Comparison of ENCODE assay signal across 19 cellular contexts in the genomic region with DNA sequence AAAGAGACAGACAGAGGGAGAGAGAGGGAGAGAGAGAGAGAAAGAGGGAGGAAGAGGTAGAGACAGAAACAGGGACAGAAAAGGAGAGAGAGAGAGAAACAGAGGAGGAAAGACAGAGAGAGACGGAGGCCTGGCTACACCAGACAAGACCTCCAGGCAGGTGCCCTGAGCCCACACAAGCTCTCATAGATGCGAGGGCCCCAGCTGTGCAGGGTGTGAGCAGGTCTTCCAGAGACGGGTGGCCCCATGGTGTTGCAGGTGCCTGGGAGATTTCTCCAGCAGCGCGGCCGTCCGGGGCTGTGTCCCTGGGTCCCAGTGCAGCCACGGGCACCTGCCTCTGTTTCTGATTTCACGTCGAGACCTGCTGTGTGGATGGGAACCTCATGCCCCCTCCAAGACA.
DNase-seq lines count a peak whose midpoint lies in the region; ATAC-seq, FAIRE-seq and TF ChIP-seq lines count a peak whose summit lies in the region.
"Had no signal": no experiment of that assay in that cellular context is flagged by ENCODE, and none has a peak within 500 bp of the region (broad histone marks: within the 10 kb centered on the region; RNA-seq: fewer than 3 reads in every experiment).

No MANE protein-coding gene starts in this region.

- H3K14ac ChIP-seq in H1 (ENCODE audit: insufficient read length) = no peak overlapping the region

- no peaks in the 10 kb centered on the region for H3K36me3 Mint-ChIP-seq in nephron progenitor cell (ENCODE audit: low read depth)
- H3K36me3 Mint-ChIP-seq in activated CD4-positive, alpha-beta T cell treated with anti-CD3 and anti-CD28 coated beads, Interleukin-2, amount 10 ng/mL, durations not matched to agents 24 days and 14 days (ENCODE audit: low read depth) = no peaks in the 10 kb centered on the region
- H3K36me3 Mint-ChIP-seq: CD14-positive monocyte had no signal

- H2AFZ ChIP-seq in H1 (ENCODE audit: low read length) (peak overlapping the region; percentile 89; the same call in 1 of the 2 replicates), GM23248 (no peak overlapping the region)

- peak; percentile 68 to 74; a peak in 5 of 6 replicates for ATAC-seq in A549
- ATAC-seq: K562 had no signal

- H3K4me2 ChIP-seq in A549 (no peak overlapping the region), H1 (ENCODE audit: insufficient read depth in 1 of 2, low read depth in 2 of 2, low read length in 2 of 2) (no peak overlapping the region), GM23248 (ENCODE audit: unreplicated experiment) (no peak overlapping the region)
- H3K4me2 ChIP-seq: BLaER1 had no signal

- H3K27me3 ChIP-seq in H1 (replicated peaks in 1 of 4; ENCODE audit: control insufficient read depth in 3 of 4, extremely low read depth in 1 of 4, insufficient read depth in 3 of 4, low read length in 3 of 4) (no peaks in the 10 kb centered on the region; a peak in 1 of 7 replicates), GM23248 (replicated peaks; ENCODE audit: insufficient read depth) (no peaks in the 10 kb centered on the region)
- H3K27me3 ChIP-seq: BLaER1 had no signal

- H3K27ac ChIP-seq in A549 (no peak overlapping the region), HEK293 (ENCODE audit: extremely low read depth, low read depth, low read length) (no peak overlapping the region), H1 (ENCODE audit: low read depth, low read length) (no peak overlapping the region), GM23248 (no peak overlapping the region)
- H3K27ac ChIP-seq: 22Rv1, BLaER1, HL-60 had no signal

- no peak overlapping the region for H3K18ac ChIP-seq in H1 (ENCODE audit: extremely low read depth, low read length)

- POLR2A ChIA-PET in A549 (lab: Yijun Ruan, JAX) (no interaction called here), HEK293 (lab: Yijun Ruan, JAX) (no interaction called here), H1 (lab: Charles Lee; ENCODE audit: partially characterized antibody) (no interaction called here)

- H3K27me3 Mint-ChIP-seq in nephron progenitor cell (ENCODE audit: low read depth, poor library complexity) = peaks cover 26% of the 10 kb centered on the region
- no peaks in the 10 kb centered on the region for H3K27me3 Mint-ChIP-seq in activated CD4-positive, alpha-beta T cell treated with anti-CD3 and anti-CD28 coated beads, Interleukin-2, amount 10 ng/mL, durations not matched to agents 24 days and 14 days

- DNase-seq in A549 (ENCODE audit: low read depth in 1 of 2, low spot score in 1 of 2) = no peak
- no peak for DNase-seq in H1 (ENCODE audit: low read depth in 1 of 2, low spot score in 2 of 2)
- DNase-seq in nephron progenitor cell = no peak
- DNase-seq in KBM-7 = no peak
- no peak for DNase-seq in GM23248
- no peak for DNase-seq in activated CD4-positive, alpha-beta T cell treated with anti-CD3 and anti-CD28 coated beads, Interleukin-2, amount 10 ng/mL, durations not matched to agents 24 days and 14 days
- no peak for DNase-seq in NOMO-1 treated with DMSO at 0.1 percent for 48 hours (lab: John Stamatoyannopoulos, UW; ENCODE audit: unreplicated experiment)
- DNase-seq: Calu3; CD4-positive, alpha-beta memory T cell; DMS79 treated with DMSO at 0.1 percent for 48 hours; GF-D8; IMR-90 had no signal

- TF ChIP-seq EP300 in A549 (IDR thresholded peaks at IDR 0.05) (no peak), H1 (IDR thresholded peaks at IDR 0.05; ENCODE audit: borderline replicate concordance in 1 of 2, low read depth in 2 of 2, low read length in 2 of 2) (no peak)

- no peak overlapping the region for H4K91ac ChIP-seq in H1 (replicated peaks; ENCODE audit: insufficient read length, low read length)

- no peak overlapping the region for H3K4me3 ChIP-seq in A549
- H3K4me3 ChIP-seq in HEK293 (ENCODE audit: low read depth, low read length) = no peak overlapping the region
- H3K4me3 ChIP-seq in H1 (ENCODE audit: extremely low read depth in 1 of 4, insufficient read depth in 2 of 4, low read depth in 3 of 4, low read length in 4 of 4) = no peak overlapping the region
- no peak overlapping the region for H3K4me3 ChIP-seq in GM23248
- H3K4me3 ChIP-seq: BLaER1, K562 had no signal

- H2BK15ac ChIP-seq in H1 (ENCODE audit: low read length) = no peak overlapping the region

- H3K79me2 ChIP-seq in H1 (ENCODE audit: control insufficient read depth in 1 of 2, insufficient read depth in 2 of 2, low read length in 2 of 2) (no peaks in the 10 kb centered on the region), GM23248 (ENCODE audit: insufficient read depth) (no peaks in the 10 kb centered on the region)

- no peak for TF ChIP-seq RAD21 in A549 (conservative IDR thresholded peaks at IDR 0.05 in 1 of 2, IDR thresholded peaks at IDR 0.05 in 1 of 2)
- TF ChIP-seq RAD21 in H1 (IDR thresholded peaks at IDR 0.05 in 1 of 2, conservative IDR thresholded peaks at IDR 0.05 in 1 of 2; ENCODE audit: low read depth in 2 of 2, low read length in 2 of 2) = no peak

- H3K23ac ChIP-seq in H1 (ENCODE audit: insufficient read length) = no peak overlapping the region

- H3K9me2 ChIP-seq in GM23248 (ENCODE audit: insufficient read depth) = no peaks in the 10 kb centered on the region

- CTCF ChIA-PET in A549 (lab: Yijun Ruan, JAX) (no interaction called here), HEK293 (lab: Yijun Ruan, JAX) (no interaction called here), H1 (lab: Charles Lee; ENCODE audit: partially characterized antibody) (no interaction called here)

- no peak overlapping the region for H4K5ac ChIP-seq in H1 (ENCODE audit: insufficient read length, low read depth, low read length)

- H3K9ac ChIP-seq in H1 (replicated peaks in 1 of 4; ENCODE audit: extremely low read depth in 1 of 4, low read depth in 3 of 4, low read length in 3 of 4) = no peak overlapping the region
- H3K9ac ChIP-seq in GM23248 = no peak overlapping the region
- H3K9ac ChIP-seq: BLaER1 had no signal

- no peak overlapping the region for H2BK5ac ChIP-seq in H1 (ENCODE audit: low read depth, low read length)

- no peak overlapping the region for H2AK5ac ChIP-seq in H1 (ENCODE audit: low read depth, low read length)

- H3K56ac ChIP-seq in H1 (replicated peaks; ENCODE audit: insufficient read length, low read depth, low read length) = no peak overlapping the region

- peak overlapping the region; percentile 83 for H3K27ac Mint-ChIP-seq in nephron progenitor cell
- H3K27ac Mint-ChIP-seq in activated CD4-positive, alpha-beta T cell treated with anti-CD3 and anti-CD28 coated beads, Interleukin-2, amount 10 ng/mL, durations not matched to agents 24 days and 14 days = no peak overlapping the region
- H3K27ac Mint-ChIP-seq: CD14-positive monocyte; CD4-positive, alpha-beta memory T cell had no signal

- intact Hi-C loops in activated CD4-positive, alpha-beta T cell treated with anti-CD3 and anti-CD28 coated beads, Interleukin-2, amount 10 ng/mL, durations not matched to agents 24 days and 14 days (cut with micrococcal nuclease) = no loop called here

- no peak overlapping the region for H2BK120ac ChIP-seq in H1 (replicated peaks; ENCODE audit: low read depth, low read length)

- H4K8ac ChIP-seq in H1 (ENCODE audit: extremely low read depth, insufficient read depth, low read length) = no peak overlapping the region

- H3F3A ChIP-seq in GM23248 (ENCODE audit: insufficient read depth) = no peaks in the 10 kb centered on the region

- TF ChIP-seq CTCF in A549 (IDR thresholded peaks at IDR 0.05) (no peak), HEK293 (tag by site-specific recombination; IDR thresholded peaks at IDR 0.05) (no peak), H1 (IDR thresholded peaks at IDR 0.05; ENCODE audit: control extremely low read depth in 1 of 3, insufficient read depth in 1 of 3, low read depth in 1 of 3, low read length in 3 of 3) (no peak), nephron progenitor cell (IDR thresholded peaks at IDR 0.05) (no peak)

- H3K36me3 ChIP-seq in HEK293 (ENCODE audit: control insufficient read depth in 2 of 2, insufficient read depth in 1 of 2, low read length in 2 of 2) (no peaks in the 10 kb centered on the region), H1 (ENCODE audit: control insufficient read depth in 2 of 4, insufficient read depth in 4 of 4, low read length in 3 of 4) (no peaks in the 10 kb centered on the region), GM23248 (ENCODE audit: low read depth) (no peaks in the 10 kb centered on the region)
- H3K36me3 ChIP-seq: BLaER1 had no signal

- H3K4me3 Mint-ChIP-seq in nephron progenitor cell = no peak overlapping the region
- H3K4me3 Mint-ChIP-seq in activated CD4-positive, alpha-beta T cell treated with anti-CD3 and anti-CD28 coated beads, Interleukin-2, amount 10 ng/mL, durations not matched to agents 24 days and 14 days = no peak overlapping the region
- H3K4me3 Mint-ChIP-seq: CD14-positive monocyte; CD4-positive, alpha-beta memory T cell had no signal

- H3K23me2 ChIP-seq in H1 (ENCODE audit: low read depth, low read length) = no peaks in the 10 kb centered on the region

- no peak overlapping the region for H2BK20ac ChIP-seq in H1 (ENCODE audit: low read length)

- no peak for TF ChIP-seq POLR2A in A549 (IDR thresholded peaks at IDR 0.05; ENCODE audit: low read length)
- TF ChIP-seq POLR2A in H1 (IDR thresholded peaks at IDR 0.05; ENCODE audit: control extremely low read depth in 1 of 2, low read depth in 2 of 2, low read length in 2 of 2) = no peak

- 30% methylated on average over 6 of the region's 10 CpGs for WGBS in A549 (ENCODE audit: missing lambda C conversion rate)
- WGBS in H1 (ENCODE audit: extremely low coverage in 1 of 2, insufficient coverage in 1 of 2, insufficient read length in 1 of 2, insufficient replicate concordance in 2 of 2, low coverage in 1 of 2, low lambda C conversion rate in 2 of 2, missing lambda C conversion rate in 1 of 2), 2 experiments = 86% methylated on average over 10 of the region's 10 CpGs; no CpG with 5 or more reads in 1 of the 2 experiments
- WGBS in GM23248 (ENCODE audit: low coverage in 1 of 2, low lambda C conversion rate in 2 of 2, missing lambda C conversion rate in 2 of 2), 2 experiments = 20 to 38% methylated on average over 6 to 10 of the region's 10 CpGs

- in situ Hi-C loops in KBM-7 (cut with MboI; ENCODE audit: low pct_unique_long_range_greater_than_20kb, low sequenced_read_pairs) (no loop called here), GM23248 (cut with MboI) (no loop called here)

- H3K4me1 ChIP-seq in A549 = no peaks in the 10 kb centered on the region
- H3K4me1 ChIP-seq in HEK293 (ENCODE audit: control insufficient read depth, insufficient read depth, low read length) = no peaks in the 10 kb centered on the region
- H3K4me1 ChIP-seq in H1 (replicated peaks in 1 of 4; ENCODE audit: control insufficient read depth in 3 of 4, insufficient read depth in 4 of 4, low read length in 3 of 4) = peaks cover 0 to 2% (median 0%) of the 10 kb centered on the region in 4 experiments; a peak in 1 of 7 replicates
- no peaks in the 10 kb centered on the region for H3K4me1 ChIP-seq in GM23248 (ENCODE audit: insufficient read depth)
- H3K4me1 ChIP-seq: BLaER1 had no signal

- peaks cover 3% of the 10 kb centered on the region; the same call in 2 of the 3 replicates for H3K9me3 ChIP-seq in A549
- H3K9me3 ChIP-seq in HEK293 (ENCODE audit: control insufficient read depth, insufficient read depth, low read depth, low read length) = no peaks in the 10 kb centered on the region
- no peaks in the 10 kb centered on the region for H3K9me3 ChIP-seq in H1 (ENCODE audit: insufficient read depth in 2 of 2, low read depth in 1 of 2, low read length in 1 of 2)
- H3K9me3 ChIP-seq in GM23248 (ENCODE audit: low read depth) = no peaks in the 10 kb centered on the region

- peaks cover 35% of the 10 kb centered on the region for H3K9me3 Mint-ChIP-seq in nephron progenitor cell
- peaks cover 7% of the 10 kb centered on the region for H3K9me3 Mint-ChIP-seq in activated CD4-positive, alpha-beta T cell treated with anti-CD3 and anti-CD28 coated beads, Interleukin-2, amount 10 ng/mL, durations not matched to agents 24 days and 14 days

- no peak overlapping the region for H3K4ac ChIP-seq in H1 (replicated peaks; ENCODE audit: insufficient read length, low read depth, low read length)

- H2BK12ac ChIP-seq in H1 (ENCODE audit: low read depth, low read length) = no peak overlapping the region

- peaks cover 13% of the 10 kb centered on the region for H3K4me1 Mint-ChIP-seq in nephron progenitor cell
- no peaks in the 10 kb centered on the region for H3K4me1 Mint-ChIP-seq in activated CD4-positive, alpha-beta T cell treated with anti-CD3 and anti-CD28 coated beads, Interleukin-2, amount 10 ng/mL, durations not matched to agents 24 days and 14 days
- H3K4me1 Mint-ChIP-seq: CD14-positive monocyte had no signal

- no peaks in the 10 kb centered on the region for H4K20me1 ChIP-seq in H1 (replicated peaks in 1 of 2; ENCODE audit: control insufficient read depth in 1 of 2, insufficient read depth in 2 of 2, low read length in 2 of 2)
- no peaks in the 10 kb centered on the region for H4K20me1 ChIP-seq in GM23248 (ENCODE audit: insufficient read depth)
- H4K20me1 ChIP-seq: BLaER1 had no signal

- FAIRE-seq in A549 (lab: Jason Lieb, UNC) (no peak), H1 (lab: Jason Lieb, UNC) (no peak)
- FAIRE-seq: H54, K562 had no signal

- no peaks in the 10 kb centered on the region for H3K79me1 ChIP-seq in H1 (ENCODE audit: low read depth, low read length)
